ENCODE assay signal across 15 cellular contexts in genomic region chr5:142159354-142159753, GRCh38. TPM values are rescaled to one million over a fixed set of nuclear protein-coding genes. Genes with fewer than 3 reads are reported as not detected.
A peak's percentile ranks its signal among the peaks of the same experiment; 100 is the strongest.
DNase-seq lines count a peak whose midpoint lies in the region; ATAC-seq and TF ChIP-seq lines count a peak whose summit lies in the region.
"Had no signal": no experiment of that assay in that cellular context is flagged by ENCODE, and none has a peak within 500 bp of the region (broad histone marks: within the 10 kb centered on the region; RNA-seq: fewer than 3 reads in every experiment).

No MANE protein-coding gene starts in this region.

- H3K4me3 ChIP-seq in HEK293 (ENCODE audit: low read depth, low read length): no peak overlapping the region
- H3K4me3 ChIP-seq: GM23248 had no signal

- no peaks in the 10 kb centered on the region for H3K27me3 Mint-ChIP-seq in activated naive CD8-positive, alpha-beta T cell
- no peaks in the 10 kb centered on the region for H3K27me3 Mint-ChIP-seq in activated naive CD8-positive, alpha-beta T cell treated with anti-CD3 and anti-CD28 coated beads, Interleukin-2, amount 50 U/mL, for 24 hours
- H3K27me3 Mint-ChIP-seq in activated naive CD8-positive, alpha-beta T cell treated with anti-CD3 and anti-CD28 coated beads for 36 hours: no peaks in the 10 kb centered on the region
- H3K27me3 Mint-ChIP-seq: CD4-positive, CD25-positive, alpha-beta regulatory T cell had no signal

- H3K9me3 ChIP-seq in HEK293 (ENCODE audit: control insufficient read depth, insufficient read depth, low read depth, low read length): no peaks in the 10 kb centered on the region
- H3K9me3 ChIP-seq: BE2C had no signal

- DNase-seq in activated naive CD8-positive, alpha-beta T cell treated with anti-CD3 and anti-CD28 coated beads, Interleukin-2, amount 50 U/mL, for 24 hours: no peak
- DNase-seq in activated naive CD8-positive, alpha-beta T cell treated with anti-CD3 and anti-CD28 coated beads for 36 hours: no peak
- no peak for DNase-seq in NCI-H748 treated with DMSO at 0.1 percent for 48 hours (lab: John Stamatoyannopoulos, UW)
- DNase-seq: ACHN; BE2C; C1 segment of cervical spinal cord; CD4-positive, CD25-positive, alpha-beta regulatory T cell; DMS153; DMS79; GDM1; GM23248; HCEC 1CT had no signal

- H3K36me3 Mint-ChIP-seq in activated naive CD8-positive, alpha-beta T cell: no peaks in the 10 kb centered on the region
- H3K36me3 Mint-ChIP-seq in activated naive CD8-positive, alpha-beta T cell treated with anti-CD3 and anti-CD28 coated beads, Interleukin-2, amount 50 U/mL, for 24 hours (ENCODE audit: low read depth): peaks cover 12% of the 10 kb centered on the region
- peaks cover 9% of the 10 kb centered on the region for H3K36me3 Mint-ChIP-seq in activated naive CD8-positive, alpha-beta T cell treated with anti-CD3 and anti-CD28 coated beads for 36 hours
- H3K36me3 Mint-ChIP-seq: CD4-positive, CD25-positive, alpha-beta regulatory T cell had no signal

- no peak for ATAC-seq in activated naive CD8-positive, alpha-beta T cell treated with anti-CD3 and anti-CD28 coated beads, Interleukin-2, amount 50 U/mL, for 24 hours
- ATAC-seq in HG03442 (IDR thresholded peaks at IDR 0.05; ENCODE audit: unreplicated experiment): no peak

- CTCF ChIA-PET in HEK293 (lab: Yijun Ruan, JAX): no interaction called here

- peaks cover 22% of the 10 kb centered on the region for H3K4me1 Mint-ChIP-seq in activated naive CD8-positive, alpha-beta T cell (ENCODE audit: low read depth)
- peaks cover 13% of the 10 kb centered on the region for H3K4me1 Mint-ChIP-seq in activated naive CD8-positive, alpha-beta T cell treated with anti-CD3 and anti-CD28 coated beads, Interleukin-2, amount 50 U/mL, for 24 hours
- peaks cover 35% of the 10 kb centered on the region for H3K4me1 Mint-ChIP-seq in activated naive CD8-positive, alpha-beta T cell treated with anti-CD3 and anti-CD28 coated beads for 36 hours

- peaks cover 11% of the 10 kb centered on the region for H3K4me1 ChIP-seq in HEK293 (ENCODE audit: control insufficient read depth, insufficient read depth, low read length)

- H3K36me3 ChIP-seq in HEK293 (ENCODE audit: control insufficient read depth in 2 of 2, insufficient read depth in 1 of 2, low read length in 2 of 2): no peaks in the 10 kb centered on the region

- H3K9me3 Mint-ChIP-seq in activated naive CD8-positive, alpha-beta T cell (ENCODE audit: low read depth): no peaks in the 10 kb centered on the region
- H3K9me3 Mint-ChIP-seq in activated naive CD8-positive, alpha-beta T cell treated with anti-CD3 and anti-CD28 coated beads, Interleukin-2, amount 50 U/mL, for 24 hours: no peaks in the 10 kb centered on the region
- H3K9me3 Mint-ChIP-seq in activated naive CD8-positive, alpha-beta T cell treated with anti-CD3 and anti-CD28 coated beads for 36 hours: no peaks in the 10 kb centered on the region
- H3K9me3 Mint-ChIP-seq: CD4-positive, CD25-positive, alpha-beta regulatory T cell had no signal

- POLR2A ChIA-PET in HEK293 (lab: Yijun Ruan, JAX): no interaction called here

- H3K27ac Mint-ChIP-seq in activated naive CD8-positive, alpha-beta T cell: peak overlapping the region; percentile 22
- H3K27ac Mint-ChIP-seq in activated naive CD8-positive, alpha-beta T cell treated with anti-CD3 and anti-CD28 coated beads, Interleukin-2, amount 50 U/mL, for 24 hours: no peak overlapping the region
- H3K27ac Mint-ChIP-seq in activated naive CD8-positive, alpha-beta T cell treated with anti-CD3 and anti-CD28 coated beads for 36 hours: peak overlapping the region; percentile 25
- H3K27ac Mint-ChIP-seq: CD4-positive, CD25-positive, alpha-beta regulatory T cell had no signal

- TF ChIP-seq CTCF in HEK293 (tag by site-specific recombination; IDR thresholded peaks at IDR 0.05): no peak

- no peak overlapping the region for H3K27ac ChIP-seq in HEK293 (ENCODE audit: extremely low read depth, low read depth, low read length)
- H3K27ac ChIP-seq: GM23248 had no signal

- H3K4me3 Mint-ChIP-seq in activated naive CD8-positive, alpha-beta T cell: no peak overlapping the region
- H3K4me3 Mint-ChIP-seq in activated naive CD8-positive, alpha-beta T cell treated with anti-CD3 and anti-CD28 coated beads, Interleukin-2, amount 50 U/mL, for 24 hours: no peak overlapping the region
- H3K4me3 Mint-ChIP-seq in activated naive CD8-positive, alpha-beta T cell treated with anti-CD3 and anti-CD28 coated beads for 36 hours: no peak overlapping the region
- H3K4me3 Mint-ChIP-seq: CD4-positive, CD25-positive, alpha-beta regulatory T cell had no signal

TF ChIP-seq in HEK293, 187 proteins besides CTCF, POLR2A, EP300 and RAD21:
- no peak for TF ChIP-seq ZFP3 (tag by site-specific recombination; IDR thresholded peaks at IDR 0.05; ENCODE audit: low read depth)
- peak; percentile 85 for TF ChIP-seq PRDM6 (tag by site-specific recombination; IDR thresholded peaks at IDR 0.05)
- TF ChIP-seq ZNF677 (tag by site-specific recombination; IDR thresholded peaks at IDR 0.05): peak; percentile 75
- no peak for TF ChIP-seq ZNF174 (tag by site-specific recombination; IDR thresholded peaks at IDR 0.05)
- TF ChIP-seq ZSCAN4 (tag by site-specific recombination; IDR thresholded peaks at IDR 0.05): no peak
- no peak for TF ChIP-seq ZNF10 (tag by site-specific recombination; IDR thresholded peaks at IDR 0.05)

RNA-seq across cellular contexts. Expression of gene NDFIP1, which starts 50.8 kb away (rescaled TPM):
- 100 to 1,000 TPM in 1 of 2 experiments, 10 to 100 TPM in 1; 97.3 to 100 TPM for total RNA-seq in activated naive CD8-positive, alpha-beta T cell treated with anti-CD3 and anti-CD28 coated beads for 36 hours
